ENCODE assay signal across 9 cellular contexts in genomic region chr10:87761892-87762291, GRCh38. TPM values are rescaled to one million over a fixed set of nuclear protein-coding genes. Genes with fewer than 3 reads are reported as not detected.
DNase-seq lines count a peak whose midpoint lies in the region; ATAC-seq, FAIRE-seq and TF ChIP-seq lines count a peak whose summit lies in the region.
"Had no signal": no experiment of that assay in that cellular context is flagged by ENCODE, and none has a peak within 500 bp of the region (broad histone marks: within the 10 kb centered on the region; RNA-seq: fewer than 3 reads in every experiment).

No MANE protein-coding gene starts in this region.

- peak; percentile 73 for DNase-seq in activated CD8-positive, alpha-beta memory T cell treated with anti-CD3 and anti-CD28 coated beads, Interleukin-2, amount 10 ng/mL, durations not matched to agents 7 days and 5 days
- no peak for DNase-seq in activated CD8-positive, alpha-beta memory T cell treated with anti-CD3 and anti-CD28 coated beads, Interleukin-2, amount 50 U/mL, for 48 hours
- peak; percentile 17 for DNase-seq in HTR-8/SVneo (ENCODE audit: insufficient read length, low spot score)
- no peak for DNase-seq in activated naive CD8-positive, alpha-beta T cell treated with anti-CD3 and anti-CD28 coated beads, Interleukin-2, amount 10 ng/mL, durations not matched to agents 7 days and 5 days
- no peak for DNase-seq in smooth muscle cell (lab: John Stamatoyannopoulos, UW; ENCODE audit: unreplicated experiment)
- no peak for DNase-seq in kidney glomerular epithelial cell (lab: John Stamatoyannopoulos, UW)
- DNase-seq in NCI-H2107 treated with DMSO at 0.1 percent for 48 hours (lab: John Stamatoyannopoulos, UW; ENCODE audit: unreplicated experiment), result no peak
- DNase-seq in kidney, result no peak

- H3K27me3 Mint-ChIP-seq in activated CD8-positive, alpha-beta memory T cell treated with anti-CD3 and anti-CD28 coated beads, Interleukin-2, amount 10 ng/mL, durations not matched to agents 7 days and 5 days, result no peaks in the 10 kb centered on the region
- no peaks in the 10 kb centered on the region for H3K27me3 Mint-ChIP-seq in activated naive CD8-positive, alpha-beta T cell treated with anti-CD3 and anti-CD28 coated beads, Interleukin-2, amount 10 ng/mL, durations not matched to agents 7 days and 5 days

- H3K9ac ChIP-seq in smooth muscle cell (ENCODE audit: low read depth), result no peak overlapping the region
- no peak overlapping the region for H3K9ac ChIP-seq in kidney (ENCODE audit: low read length in 2 of 2)
- H3K9ac ChIP-seq: BLaER1 treated with 17β-estradiol and CSF1 and Interleukin-3, amounts not matched to agents 10 nM and 100 nM had no signal

- TF ChIP-seq CTCF in smooth muscle cell (IDR thresholded peaks at IDR 0.05; ENCODE audit: borderline replicate concordance, insufficient read depth, poor library complexity, severe bottlenecking) (no peak), kidney (IDR thresholded peaks at IDR 0.05; ENCODE audit: borderline replicate concordance, extremely low read depth, insufficient read depth) (no peak)

- H3F3A ChIP-seq in smooth muscle cell (ENCODE audit: low read depth), result peaks cover 8% of the 10 kb centered on the region

- CTCF ChIA-PET in activated CD8-positive, alpha-beta memory T cell treated with anti-CD3 and anti-CD28 coated beads, Interleukin-2, amount 10 ng/mL, durations not matched to agents 7 days and 5 days (lab: Charles Lee), result interaction anchor here (1.8 to 2.6 kb wide), 2 partner anchors 11 kb away, joined by 4 to 10 read pairs; no protein-coding TSS in a partner anchor

- H3K36me3 Mint-ChIP-seq in activated CD8-positive, alpha-beta memory T cell treated with anti-CD3 and anti-CD28 coated beads, Interleukin-2, amount 10 ng/mL, durations not matched to agents 7 days and 5 days, result peaks cover 28% of the 10 kb centered on the region
- peaks cover 26% of the 10 kb centered on the region for H3K36me3 Mint-ChIP-seq in activated naive CD8-positive, alpha-beta T cell treated with anti-CD3 and anti-CD28 coated beads, Interleukin-2, amount 10 ng/mL, durations not matched to agents 7 days and 5 days

- no peaks in the 10 kb centered on the region for H3K79me2 ChIP-seq in smooth muscle cell (ENCODE audit: low read depth)

- no peaks in the 10 kb centered on the region for H3K27me3 ChIP-seq in smooth muscle cell (ENCODE audit: low read depth)
- H3K27me3 ChIP-seq: BLaER1 treated with 17β-estradiol and CSF1 and Interleukin-3, amounts not matched to agents 10 nM and 100 nM had no signal

- peak; percentile 98 for ATAC-seq in activated CD8-positive, alpha-beta memory T cell treated with anti-CD3 and anti-CD28 coated beads, Interleukin-2, amount 10 ng/mL, durations not matched to agents 7 days and 5 days
- peak; percentile 86 for ATAC-seq in activated naive CD8-positive, alpha-beta T cell treated with anti-CD3 and anti-CD28 coated beads, Interleukin-2, amount 10 ng/mL, durations not matched to agents 7 days and 5 days (ENCODE audit: low read depth)

- intact Hi-C loops in kidney (cut with DNase I), result no loop called here

- FAIRE-seq in HTR-8/SVneo (lab: Jason Lieb, UNC) (peak; percentile 13), kidney (lab: Jason Lieb, UNC) (no peak)

- H3K4me3 ChIP-seq in smooth muscle cell, result no peak overlapping the region
- no peak overlapping the region for H3K4me3 ChIP-seq in kidney (ENCODE audit: low read length in 2 of 2)
- H3K4me3 ChIP-seq: BLaER1 treated with 17β-estradiol and CSF1 and Interleukin-3, amounts not matched to agents 10 nM and 100 nM had no signal

- no peaks in the 10 kb centered on the region for H3K9me3 Mint-ChIP-seq in activated CD8-positive, alpha-beta memory T cell treated with anti-CD3 and anti-CD28 coated beads, Interleukin-2, amount 10 ng/mL, durations not matched to agents 7 days and 5 days (ENCODE audit: low read depth)
- no peaks in the 10 kb centered on the region for H3K9me3 Mint-ChIP-seq in activated naive CD8-positive, alpha-beta T cell treated with anti-CD3 and anti-CD28 coated beads, Interleukin-2, amount 10 ng/mL, durations not matched to agents 7 days and 5 days

- H3K27ac Mint-ChIP-seq in activated CD8-positive, alpha-beta memory T cell treated with anti-CD3 and anti-CD28 coated beads, Interleukin-2, amount 10 ng/mL, durations not matched to agents 7 days and 5 days, result peak overlapping the region; percentile 76
- H3K27ac Mint-ChIP-seq in activated naive CD8-positive, alpha-beta T cell treated with anti-CD3 and anti-CD28 coated beads, Interleukin-2, amount 10 ng/mL, durations not matched to agents 7 days and 5 days, result peak overlapping the region; percentile 71

- H3K36me3 ChIP-seq in smooth muscle cell (ENCODE audit: low read depth), result peaks cover 8% of the 10 kb centered on the region
- H3K36me3 ChIP-seq in kidney (ENCODE audit: control insufficient read depth in 1 of 2, insufficient read depth in 2 of 2, low read length in 2 of 2), result peaks cover 0 to 13% of the 10 kb centered on the region in 2 donors

- H3K4me1 Mint-ChIP-seq in activated CD8-positive, alpha-beta memory T cell treated with anti-CD3 and anti-CD28 coated beads, Interleukin-2, amount 10 ng/mL, durations not matched to agents 7 days and 5 days, result peaks cover 20% of the 10 kb centered on the region
- peaks cover 13% of the 10 kb centered on the region for H3K4me1 Mint-ChIP-seq in activated naive CD8-positive, alpha-beta T cell treated with anti-CD3 and anti-CD28 coated beads, Interleukin-2, amount 10 ng/mL, durations not matched to agents 7 days and 5 days

- H3K9me3 ChIP-seq in smooth muscle cell (replicated peaks; ENCODE audit: low read depth) (no peaks in the 10 kb centered on the region), kidney (ENCODE audit: control insufficient read depth in 1 of 2, low read length in 2 of 2) (no peaks in the 10 kb centered on the region)
- H3K9me3 ChIP-seq: BLaER1 treated with 17β-estradiol and CSF1 and Interleukin-3, amounts not matched to agents 10 nM and 100 nM had no signal

- H3K4me3 Mint-ChIP-seq in activated CD8-positive, alpha-beta memory T cell treated with anti-CD3 and anti-CD28 coated beads, Interleukin-2, amount 10 ng/mL, durations not matched to agents 7 days and 5 days, result no peak overlapping the region
- H3K4me3 Mint-ChIP-seq in activated naive CD8-positive, alpha-beta T cell treated with anti-CD3 and anti-CD28 coated beads, Interleukin-2, amount 10 ng/mL, durations not matched to agents 7 days and 5 days, result no peak overlapping the region

- WGBS in smooth muscle cell (ENCODE audit: low lambda C conversion rate), result 57% methylated on average over 2 of the region's 2 CpGs

- no peak overlapping the region for H2AFZ ChIP-seq in smooth muscle cell (ENCODE audit: low read depth)

- H3K4me2 ChIP-seq in smooth muscle cell, result peak overlapping the region; percentile 32

- H4K20me1 ChIP-seq in smooth muscle cell (ENCODE audit: low read depth), result peaks cover 10% of the 10 kb centered on the region
- H4K20me1 ChIP-seq: BLaER1 treated with 17β-estradiol and CSF1 and Interleukin-3, amounts not matched to agents 10 nM and 100 nM had no signal

- H3K4me1 ChIP-seq in smooth muscle cell (ENCODE audit: low read depth) (no peaks in the 10 kb centered on the region), kidney (ENCODE audit: control insufficient read depth in 1 of 2, insufficient read depth in 1 of 2, low read depth in 1 of 2, low read length in 2 of 2) (no peaks in the 10 kb centered on the region)

- H3K27ac ChIP-seq in smooth muscle cell (ENCODE audit: low read depth) (peak overlapping the region; percentile 34), kidney (ENCODE audit: low read depth in 2 of 2, low read length in 2 of 2) (no peak overlapping the region)
- H3K27ac ChIP-seq: BLaER1 treated with 17β-estradiol and CSF1 and Interleukin-3, amounts not matched to agents 10 nM and 100 nM had no signal

- POLR2A ChIA-PET in activated naive CD8-positive, alpha-beta T cell treated with anti-CD3 and anti-CD28 coated beads, Interleukin-2, amount 10 ng/mL, durations not matched to agents 7 days and 5 days (lab: Charles Lee), result no interaction called here

RNA-seq across cellular contexts. Expression of gene ATAD1, which starts 56.1 kb away (rescaled TPM):
- total RNA-seq in activated CD8-positive, alpha-beta memory T cell treated with anti-CD3 and anti-CD28 coated beads, Interleukin-2, amount 10 ng/mL, durations not matched to agents 7 days and 5 days, result 10 to 100 TPM; 44.4 to 50.4 TPM
- total RNA-seq in activated naive CD8-positive, alpha-beta T cell treated with anti-CD3 and anti-CD28 coated beads, Interleukin-2, amount 10 ng/mL, durations not matched to agents 7 days and 5 days, result 10 to 100 TPM; 45.7 to 45.9 TPM
- total RNA-seq in smooth muscle cell (64.0 and 71.8 TPM in 2 replicates), kidney (57.3 TPM)
- polyA plus RNA-seq in smooth muscle cell (38.1 and 39.9 TPM in 2 replicates), kidney (ENCODE audit: insufficient read depth, low read depth, low replicate concordance) (22.0 TPM)

Comparison
In these comparisons a context has a peak if more than half of its experiments do, and no peak if none do; other contexts are left out.
1. DNase-seq: peak in activated CD8-positive, alpha-beta memory T cell treated with anti-CD3 and anti-CD28 coated beads, Interleukin-2, amount 10 ng/mL, durations not matched to agents 7 days and 5 days (single experiment) and HTR-8/SVneo (single experiment); none in activated CD8-positive, alpha-beta memory T cell treated with anti-CD3 and anti-CD28 coated beads, Interleukin-2, amount 50 U/mL, for 48 hours (single experiment), activated naive CD8-positive, alpha-beta T cell treated with anti-CD3 and anti-CD28 coated beads, Interleukin-2, amount 10 ng/mL, durations not matched to agents 7 days and 5 days (single experiment), smooth muscle cell (single experiment), kidney glomerular epithelial cell (single experiment), NCI-H2107 treated with DMSO at 0.1 percent for 48 hours (single experiment) and kidney (single experiment).